In genomic region chrX:99461223-99461622, GRCh38 we compare ENCODE assay signal across 28 cellular contexts.
"Had no signal": no experiment of that assay in that cellular context is flagged by ENCODE, and none has a peak within 500 bp of the region (broad histone marks: within the 10 kb centered on the region; RNA-seq: fewer than 3 reads in every experiment).

No MANE protein-coding gene starts in this region.

- H3K79me2 ChIP-seq: hepatocyte had no signal

- DNase-seq: colonic mucosa; cortex of kidney; dermis blood vessel endothelial cell; dorsolateral prefrontal cortex; effector CD4-positive, alpha-beta T cell; effector CD8-positive, alpha-beta T cell; effector memory CD4-positive, alpha-beta T cell; effector memory CD8-positive, alpha-beta T cell; endodermal cell; erythroblast; esophagus squamous epithelium; foreskin fibroblast; foreskin keratinocyte; foreskin melanocyte; gastrocnemius medialis; glutamatergic neuron; head of caudate nucleus; heart left ventricle; heart right ventricle had no signal

- H3K4me2 ChIP-seq: hepatocyte had no signal

- H2AFZ ChIP-seq: hepatocyte had no signal

- H3K27ac ChIP-seq: colonic mucosa, coronary artery, dorsolateral prefrontal cortex, epithelial cell of prostate, esophagus muscularis mucosa, esophagus squamous epithelium, foreskin keratinocyte, gastrocnemius medialis, gastroesophageal sphincter, heart left ventricle, heart right ventricle, hepatocyte had no signal

- H3K27ac Mint-ChIP-seq: dendritic cell treated with granulocyte-macrophage colony-stimulating factor and Interleukin-4, amounts not matched to agents 40 ng/mL and 50 ng/mL, for 4 days; effector memory CD8-positive, alpha-beta T cell; endodermal cell had no signal

- H3K9me3 ChIP-seq: colonic mucosa, esophagus muscularis mucosa, esophagus squamous epithelium, gastrocnemius medialis, gastroesophageal sphincter, heart left ventricle, heart right ventricle had no signal

- H3K4me3 Mint-ChIP-seq: dendritic cell treated with granulocyte-macrophage colony-stimulating factor and Interleukin-4, amounts not matched to agents 40 ng/mL and 50 ng/mL, for 4 days; effector memory CD8-positive, alpha-beta T cell; endodermal cell had no signal

- H3K27me3 ChIP-seq: colonic mucosa, esophagus muscularis mucosa, esophagus squamous epithelium, foreskin keratinocyte, gastrocnemius medialis, gastroesophageal sphincter, heart left ventricle, heart right ventricle, hepatocyte had no signal

- H3K27me3 Mint-ChIP-seq: dendritic cell treated with granulocyte-macrophage colony-stimulating factor and Interleukin-4, amounts not matched to agents 40 ng/mL and 50 ng/mL, for 4 days; effector memory CD8-positive, alpha-beta T cell had no signal

- H3K4me1 Mint-ChIP-seq: endodermal cell had no signal

- ATAC-seq: effector memory CD8-positive, alpha-beta T cell; esophagus mucosa; foreskin keratinocyte; gastrocnemius medialis; gastroesophageal sphincter; heart left ventricle; heart right ventricle had no signal

- H3K36me3 ChIP-seq: colonic mucosa, esophagus muscularis mucosa, esophagus squamous epithelium, gastrocnemius medialis, gastroesophageal sphincter, heart left ventricle, heart right ventricle had no signal

- H3K4me3 ChIP-seq: colonic mucosa, coronary artery, dorsolateral prefrontal cortex, esophagus muscularis mucosa, esophagus squamous epithelium, gastrocnemius medialis, gastroesophageal sphincter, heart left ventricle, heart right ventricle, hepatocyte had no signal

- H3K9me3 Mint-ChIP-seq: endodermal cell had no signal

- H3K4me1 ChIP-seq: colonic mucosa, esophagus muscularis mucosa, esophagus squamous epithelium, foreskin keratinocyte, gastrocnemius medialis, gastroesophageal sphincter, heart left ventricle, heart right ventricle had no signal

- FAIRE-seq: endometrium, endothelial cell of umbilical vein had no signal
